Comparison of ENCODE assay signal across 8 cellular contexts in genomic region chr2:183035954-183036669, GRCh38. TPM values are rescaled to one million over a fixed set of nuclear protein-coding genes. Genes with fewer than 3 reads are reported as not detected.
DNase-seq lines count a peak whose midpoint lies in the region; ATAC-seq, FAIRE-seq and TF ChIP-seq lines count a peak whose summit lies in the region.

No MANE protein-coding gene starts in this region.

- no peaks in the 10 kb centered on the region for H3K36me3 ChIP-seq in PC-3 (ENCODE audit: low read depth, low read length)
- no peaks in the 10 kb centered on the region for H3K36me3 ChIP-seq in tibial nerve
- peaks cover 5% of the 10 kb centered on the region for H3K36me3 ChIP-seq in WERI-Rb-1

- no peaks in the 10 kb centered on the region for H3K36me3 Mint-ChIP-seq in activated T-cell treated with anti-CD3 and anti-CD28 coated beads, Interleukin-2, amount 50 U/mL, for 72 hours (ENCODE audit: insufficient read depth in 2 of 2)

- no peak for ATAC-seq in activated T-cell treated with anti-CD3 and anti-CD28 coated beads, Interleukin-2, amount 50 U/mL, for 72 hours (replicated peaks in 1 of 2)
- ATAC-seq in HG02852 (IDR thresholded peaks at IDR 0.05; ENCODE audit: unreplicated experiment): peak; percentile 43
- no peak for ATAC-seq in PC-3

- H3K9me3 Mint-ChIP-seq in activated T-cell treated with anti-CD3 and anti-CD28 coated beads, Interleukin-2, amount 50 U/mL, for 72 hours: no peaks in the 10 kb centered on the region

- H3K4me3 ChIP-seq in PC-3 (ENCODE audit: low read length): peak overlapping the region; percentile 95
- H3K4me3 ChIP-seq in tibial nerve: peak overlapping the region in 2 of 4 donors; percentile 77 to 78
- H3K4me3 ChIP-seq in WERI-Rb-1 (ENCODE audit: low read depth, low read length): no peak overlapping the region; the same call in 1 of the 2 replicates

- H3K27me3 ChIP-seq in PC-3 (ENCODE audit: low read length) (no peaks in the 10 kb centered on the region), tibial nerve (no peaks in the 10 kb centered on the region), WERI-Rb-1 (ENCODE audit: insufficient read depth, low read depth, severe bottlenecking) (no peaks in the 10 kb centered on the region)

- FAIRE-seq in HTR-8/SVneo (lab: Jason Lieb, UNC): no peak

- no peaks in the 10 kb centered on the region for H3F3A ChIP-seq in PC-3 (ENCODE audit: low read length, unreplicated experiment)

- peak overlapping the region; percentile 95 for H3K4me2 ChIP-seq in PC-3 (ENCODE audit: low read length)

- no peak for TF ChIP-seq EP300 in tibial nerve (IDR thresholded peaks at IDR 0.05)

- no peaks in the 10 kb centered on the region for H3K9me2 ChIP-seq in PC-3 (replicated peaks; ENCODE audit: low read length)

- TF ChIP-seq POLR2A in tibial nerve (IDR thresholded peaks at IDR 0.05): no peak

- H3K27ac ChIP-seq in PC-3 (ENCODE audit: low read length) (no peak overlapping the region), tibial nerve (peak overlapping the region in 3 of 4 donors; percentile 96 to 99 (median 96)), WERI-Rb-1 (no peak overlapping the region)

- TF ChIP-seq CTCF in PC-3 (conservative IDR thresholded peaks at IDR 0.05; ENCODE audit: low read depth, low read length) (no peak), tibial nerve (IDR thresholded peaks at IDR 0.05) (no peak), WERI-Rb-1 (IDR thresholded peaks at IDR 0.05; ENCODE audit: low read depth, low read length) (no peak)

- WGBS in tibial nerve, 2 donors: 23 to 24% methylated on average over 2 of the region's 2 CpGs

- H3K27me3 Mint-ChIP-seq in activated T-cell treated with anti-CD3 and anti-CD28 coated beads, Interleukin-2, amount 50 U/mL, for 72 hours (ENCODE audit: low read depth): peaks cover 79% of the 10 kb centered on the region

- intact Hi-C loops in PC-3 (cut with micrococcal nuclease): loop anchor here (2.0 to 5.0 kb wide), 2 partner anchors 21 to 54 kb away; no protein-coding TSS in a partner anchor

- peaks cover 59% of the 10 kb centered on the region for H4K20me1 ChIP-seq in PC-3 (ENCODE audit: low read length)

- peaks cover 69% of the 10 kb centered on the region for H3K79me2 ChIP-seq in PC-3 (ENCODE audit: low read length)

- peaks cover 22% of the 10 kb centered on the region for H3K4me1 Mint-ChIP-seq in activated T-cell treated with anti-CD3 and anti-CD28 coated beads, Interleukin-2, amount 50 U/mL, for 72 hours (ENCODE audit: low read depth)

- peaks cover 34% of the 10 kb centered on the region for H3K4me1 ChIP-seq in PC-3 (ENCODE audit: insufficient read depth, low read length)
- peaks cover 0 to 64% (median 29%) of the 10 kb centered on the region in 4 donors for H3K4me1 ChIP-seq in tibial nerve

- no peak for DNase-seq in activated T-cell treated with anti-CD3 and anti-CD28 coated beads, Interleukin-2, amount 50 U/mL, for 72 hours
- DNase-seq in activated T-cell treated with anti-CD3 and anti-CD28 coated beads for 4 hours (no peak), PC-3 (no peak), germinal center (ENCODE audit: low spot score) (peak; percentile 33), tibial nerve (ENCODE audit: low spot score in 2 of 2) (no peak), WERI-Rb-1 (no peak), HTR-8/SVneo (ENCODE audit: insufficient read length, low spot score) (no peak)

- no TSS peak for BruUV-seq in PC-3 (replicated peaks; lab: Mats Ljungman, UMichigan)

- H3K4me3 Mint-ChIP-seq in activated T-cell treated with anti-CD3 and anti-CD28 coated beads, Interleukin-2, amount 50 U/mL, for 72 hours: peak overlapping the region in 1 of 2 donors; percentile 92

- no peak overlapping the region for H2AFZ ChIP-seq in PC-3 (ENCODE audit: low read length)

- H3K9ac ChIP-seq in PC-3 (ENCODE audit: low read length): peak overlapping the region; percentile 94

- H3K9me3 ChIP-seq in PC-3 (ENCODE audit: low read length): no peaks in the 10 kb centered on the region
- H3K9me3 ChIP-seq in tibial nerve: no peaks in the 10 kb centered on the region
- H3K9me3 ChIP-seq in WERI-Rb-1 (ENCODE audit: severe bottlenecking): peaks cover 3% of the 10 kb centered on the region

- POLR2A ChIA-PET in PC-3 (lab: Charles Lee; ENCODE audit: unreplicated experiment): no interaction called here

- H3K27ac Mint-ChIP-seq in activated T-cell treated with anti-CD3 and anti-CD28 coated beads, Interleukin-2, amount 50 U/mL, for 72 hours: peak overlapping the region; percentile 48

- CTCF ChIA-PET in PC-3 (lab: Charles Lee): no interaction called here

RNA-seq across cellular contexts. Expression of gene NCKAP1, which starts 2.1 kb away (rescaled TPM):
- total RNA-seq in activated T-cell treated with anti-CD3 and anti-CD28 coated beads, Interleukin-2, amount 50 U/mL, for 72 hours: 10 to 100 TPM in 1 of 2 donors, 1 to 10 TPM in 1; 9.3 to 12.4 TPM
- total RNA-seq in PC-3 (2014; rRNA removed) (76.2 and 80.3 TPM in 2 replicates), tibial nerve (100 to 1,000 TPM in 1 of 4 donors, 10 to 100 TPM in 3; 80.6 to 114 (median 85.6) TPM)

RNA-seq across cellular contexts. Expression of gene DUSP19, which starts 42.4 kb away (rescaled TPM):
- 1 to 10 TPM; 2.8 TPM for total RNA-seq in activated T-cell treated with anti-CD3 and anti-CD28 coated beads, Interleukin-2, amount 50 U/mL, for 72 hours
- total RNA-seq in PC-3 (2014; rRNA removed) (0.51 and 0.58 TPM in 2 replicates), tibial nerve (1 to 10 TPM in 3 of 4 donors, under 1 TPM in 1; 0.90 to 3.1 (median 2.0) TPM)

Comparison
In these comparisons a context has a peak if more than half of its experiments do, and no peak if none do; other contexts are left out.
1. H3K27ac ChIP-seq: peak in tibial nerve (3 of 4); none in PC-3 (single experiment) and WERI-Rb-1 (single experiment).